8 cellular contexts compared by ENCODE assay signal in the genomic region with DNA sequence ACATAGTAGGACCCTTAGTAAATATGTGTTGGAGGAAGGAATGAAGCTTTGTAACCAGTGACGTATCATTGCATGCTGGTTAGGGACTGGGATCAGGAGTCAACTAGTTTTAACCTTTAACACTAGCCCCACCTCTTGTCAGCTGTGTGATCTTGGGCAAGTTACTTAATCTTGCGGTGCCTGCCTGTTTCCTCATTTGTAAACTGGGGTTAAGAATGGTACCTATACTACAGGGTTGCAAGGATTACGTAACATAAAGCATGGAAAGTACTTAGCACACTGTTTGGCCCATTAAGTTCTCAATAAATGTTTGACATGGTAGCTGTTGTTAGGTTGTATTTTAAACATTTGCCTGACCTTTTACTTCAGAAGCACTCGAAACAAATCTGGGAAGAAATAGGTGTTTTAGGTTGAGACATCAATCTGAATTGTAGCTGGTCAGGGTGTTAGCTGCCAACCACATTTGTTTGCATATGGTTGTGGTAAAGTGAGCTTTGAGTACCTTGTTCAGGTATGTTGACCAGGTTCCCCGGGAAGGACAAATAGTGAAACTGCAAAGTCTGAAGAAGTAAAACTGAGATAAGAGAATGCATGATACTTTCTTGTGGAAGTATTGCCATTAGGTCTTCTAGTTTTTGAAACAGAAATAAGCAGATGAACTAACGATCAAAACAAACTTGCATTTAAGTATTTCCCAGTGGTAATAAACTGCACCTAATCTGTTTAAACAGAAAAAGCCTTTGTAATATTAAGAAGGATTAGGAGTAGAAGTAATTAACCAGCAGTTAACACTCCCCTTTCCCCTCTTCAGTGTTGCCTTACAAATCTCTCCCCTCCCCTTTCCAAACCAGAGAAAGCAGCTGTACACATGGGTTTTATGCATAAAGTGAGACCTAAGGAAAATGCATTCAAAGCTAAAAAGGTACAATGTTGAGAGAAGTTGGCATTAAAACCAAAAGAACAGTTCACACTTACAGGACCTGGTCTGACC. TPM values are rescaled to one million over a fixed set of nuclear protein-coding genes. Genes with fewer than 3 reads are reported as not detected.
DNase-seq lines count a peak whose midpoint lies in the region; ATAC-seq, FAIRE-seq and TF ChIP-seq lines count a peak whose summit lies in the region.

No MANE protein-coding gene starts in this region.

- no peaks in the 10 kb centered on the region for H3K27me3 Mint-ChIP-seq in Caco-2 (ENCODE audit: insufficient read depth, unreplicated experiment)

- ATAC-seq in GM19463 (IDR thresholded peaks at IDR 0.05; ENCODE audit: unreplicated experiment) = peak; percentile 58
- peak; percentile 58 for ATAC-seq in HG03442 (IDR thresholded peaks at IDR 0.05; ENCODE audit: unreplicated experiment)

- DNase-seq in Caco-2 (peak; percentile 48 to 50), T47D (ENCODE audit: low read depth in 1 of 2, low spot score in 1 of 2) (peak; percentile 15 to 71), NCI-H774 (lab: John Stamatoyannopoulos, UW) (no peak), cerebellar nuclear complex (lab: John Stamatoyannopoulos, UW) (no peak), H54 (ENCODE audit: insufficient read length, low spot score) (no peak), tibial artery (no peak)

- no peaks in the 10 kb centered on the region for H3K36me3 Mint-ChIP-seq in Caco-2 (ENCODE audit: insufficient read depth, unreplicated experiment)

- FAIRE-seq in H54 (lab: Jason Lieb, UNC) = no peak

- H3K27me3 ChIP-seq in Caco-2 (replicated peaks; ENCODE audit: control insufficient read depth, insufficient read depth, low read length) (no peaks in the 10 kb centered on the region), tibial artery (no peaks in the 10 kb centered on the region)

- no peaks in the 10 kb centered on the region for H3K36me3 ChIP-seq in Caco-2 (ENCODE audit: control insufficient read depth, insufficient read depth, low read length)
- peaks cover 0 to 5% (median 0%) of the 10 kb centered on the region in 3 donors for H3K36me3 ChIP-seq in tibial artery

- H3K27ac ChIP-seq in tibial artery = no peak overlapping the region

- POLR2A ChIA-PET in Caco-2 (lab: Charles Lee) = interaction anchor here (0.5 kb wide), 1 partner anchor 26 kb away, joined by 4 read pairs; a partner anchor contains a TSS

- no peaks in the 10 kb centered on the region for H3K9me3 ChIP-seq in Caco-2
- no peaks in the 10 kb centered on the region for H3K9me3 ChIP-seq in tibial artery

- intact Hi-C loops in Caco-2 (cut with micrococcal nuclease; ENCODE audit: unreplicated experiment) (loop anchor here (1.0 kb wide), 1 partner anchor 26 kb away; a partner anchor contains a TSS), tibial artery (cut with DNase I; ENCODE audit: low total_unique reads) (no loop called here)

- H3K4me3 ChIP-seq in Caco-2 (ENCODE audit: low read depth, low read length) (no peak overlapping the region), tibial artery (no peak overlapping the region)

- H3K4me1 Mint-ChIP-seq in Caco-2 (ENCODE audit: low read depth, unreplicated experiment) = peaks cover 36% of the 10 kb centered on the region

- in situ Hi-C loops in T47D (cut with HindIII; ENCODE audit: low pct_unique_long_range_greater_than_20kb, low sequenced_read_pairs) = no loop called here

- peak overlapping the region; percentile 48 for H3K27ac Mint-ChIP-seq in Caco-2 (ENCODE audit: unreplicated experiment)

- H3K4me3 Mint-ChIP-seq in Caco-2 (ENCODE audit: unreplicated experiment) = peak overlapping the region; percentile 38

- no TSS peak for BruUV-seq in Caco-2 (replicated peaks; lab: Mats Ljungman, UMichigan)

- H3K9me3 Mint-ChIP-seq in Caco-2 (ENCODE audit: unreplicated experiment) = no peaks in the 10 kb centered on the region

- H3K4me1 ChIP-seq in Caco-2 (peaks cover 36% of the 10 kb centered on the region), tibial artery (peaks cover 0 to 17% (median 6%) of the 10 kb centered on the region in 4 donors)

- CTCF ChIA-PET in Caco-2 (lab: Charles Lee) = interaction anchor here (0.9 kb wide), 3 partner anchors 23 to 34 kb away, joined by 3 read pairs; no protein-coding TSS in a partner anchor

- no peak for TF ChIP-seq CTCF in Caco-2 (IDR thresholded peaks at IDR 0.05; ENCODE audit: insufficient read depth in 1 of 2, low read depth in 1 of 2, low read length in 1 of 2, severe bottlenecking in 1 of 2, unreplicated experiment in 1 of 2)
- TF ChIP-seq CTCF in tibial artery (IDR thresholded peaks at IDR 0.05) = no peak

- TF ChIP-seq POLR2A in H54 (IDR thresholded peaks at IDR 0.05; ENCODE audit: low read depth, low read length) = no peak

RNA-seq across cellular contexts. Expression of a gene that starts 25.8 kb away (rescaled TPM):
- total RNA-seq in Caco-2 (2022) = not detected in 2 replicates

Comparison
In these comparisons a context has a peak if more than half of its experiments do, and no peak if none do; other contexts are left out.
1. DNase-seq: peak in Caco-2 (2 of 2) and T47D (2 of 2); none in NCI-H774 (single experiment), cerebellar nuclear complex (0 of 2), H54 (single experiment) and tibial artery (0 of 2).